9 cellular contexts compared by ENCODE assay signal in the genomic region with DNA sequence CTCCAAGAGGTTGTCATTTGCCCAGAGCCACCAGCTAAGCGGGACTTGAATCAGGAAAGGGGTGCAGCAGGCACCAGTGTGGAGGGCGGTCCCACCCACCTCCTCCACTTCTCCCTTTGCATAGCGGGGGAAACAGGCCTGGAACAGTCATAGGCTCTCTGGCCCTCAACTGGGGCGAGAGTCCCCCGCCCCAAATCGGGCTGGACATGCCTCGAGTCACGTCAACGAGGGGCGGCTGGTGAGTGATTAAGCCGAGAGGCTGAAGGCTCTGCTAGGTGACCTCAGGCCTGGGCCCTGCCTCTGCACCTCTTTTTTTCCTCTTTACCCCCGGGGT. TPM values are rescaled to one million over a fixed set of nuclear protein-coding genes. Genes with fewer than 3 reads are reported as not detected.
A peak's percentile ranks its signal among the peaks of the same experiment; 100 is the strongest.
DNase-seq lines count a peak whose midpoint lies in the region; ATAC-seq and TF ChIP-seq lines count a peak whose summit lies in the region.
"Had no signal": no experiment of that assay in that cellular context is flagged by ENCODE, and none has a peak within 500 bp of the region (broad histone marks: within the 10 kb centered on the region; RNA-seq: fewer than 3 reads in every experiment).

No MANE protein-coding gene starts in this region.

- H3K9me3 ChIP-seq in RWPE2 (ENCODE audit: severe bottlenecking) (no peaks in the 10 kb centered on the region), neutrophil (no peaks in the 10 kb centered on the region)

- H3K4me3 ChIP-seq in RWPE2 (ENCODE audit: severe bottlenecking), result peak overlapping the region; percentile 29
- peak overlapping the region; percentile 59 to 64 for H3K4me3 ChIP-seq in neutrophil (ENCODE audit: low read depth in 1 of 2, low read length in 1 of 2)

- H3K27me3 ChIP-seq in RWPE2 (ENCODE audit: insufficient read depth, poor library complexity, severe bottlenecking) (no peaks in the 10 kb centered on the region), neutrophil (no peaks in the 10 kb centered on the region)

- peaks cover 21% of the 10 kb centered on the region for H3K36me3 ChIP-seq in RWPE2 (ENCODE audit: low read depth)
- H3K36me3 ChIP-seq in neutrophil, result peaks cover 37% of the 10 kb centered on the region

- TF ChIP-seq CTCF in RWPE2 (IDR thresholded peaks at IDR 0.05; ENCODE audit: poor library complexity, severe bottlenecking) (no peak), neutrophil (IDR thresholded peaks at IDR 0.05) (no peak)

- DNase-seq in NCI-H748 (lab: John Stamatoyannopoulos, UW; ENCODE audit: unreplicated experiment) (peak; percentile 37), NCI-H748 treated with DMSO at 0.1 percent for 48 hours (lab: John Stamatoyannopoulos, UW) (no peak), RWPE2 (ENCODE audit: low spot score) (peak; percentile 64), AG08395 (ENCODE audit: low spot score) (no peak), NCI-H446 treated with DMSO at 0.1 percent for 48 hours (lab: John Stamatoyannopoulos, UW) (no peak), NCI-H226 (no peak)

- H3K4me1 ChIP-seq in RWPE2 (ENCODE audit: insufficient read depth, poor library complexity, severe bottlenecking) (no peaks in the 10 kb centered on the region), neutrophil (ENCODE audit: control insufficient read depth in 1 of 2, insufficient read depth in 1 of 2, low read depth in 1 of 2, low read length in 1 of 2) (peaks cover 27 to 34% of the 10 kb centered on the region in 2 experiments)

- ATAC-seq in RWPE2 (ENCODE audit: low read depth), result peak; percentile 48
- ATAC-seq in esophagus mucosa, result peak; percentile 45

- H3K27ac ChIP-seq in RWPE2 (ENCODE audit: poor library complexity, severe bottlenecking), result peak overlapping the region; percentile 4
- peak overlapping the region; percentile 76 for H3K27ac ChIP-seq in neutrophil

RNA-seq across cellular contexts. Expression of a gene that starts 0.4 kb away (rescaled TPM):
- 6.3 TPM for total RNA-seq in esophagus mucosa

RNA-seq across cellular contexts. Expression of a gene that starts 40.7 kb away (rescaled TPM):
- total RNA-seq in esophagus mucosa, result not detected
- total RNA-seq: subcutaneous adipose tissue had no signal

Comparison
In these comparisons a context has a peak if more than half of its experiments do, and no peak if none do; other contexts are left out.
1. DNase-seq: peak in NCI-H748 (single experiment) and RWPE2 (single experiment); none in NCI-H748 treated with DMSO at 0.1 percent for 48 hours (single experiment), AG08395 (single experiment), NCI-H446 treated with DMSO at 0.1 percent for 48 hours (single experiment) and NCI-H226 (single experiment).